Comparison of ENCODE assay signal across 24 cellular contexts in genomic region chr4:89363786-89364185, GRCh38. TPM values are rescaled to one million over a fixed set of nuclear protein-coding genes. Genes with fewer than 3 reads are reported as not detected.
DNase-seq lines count a peak whose midpoint lies in the region; ATAC-seq, FAIRE-seq and TF ChIP-seq lines count a peak whose summit lies in the region.
"Had no signal": no experiment of that assay in that cellular context is flagged by ENCODE, and none has a peak within 500 bp of the region (broad histone marks: within the 10 kb centered on the region; RNA-seq: fewer than 3 reads in every experiment).

No MANE protein-coding gene starts in this region.

- H3K4me1 ChIP-seq in H9 (ENCODE audit: insufficient read depth, low read length) = no peaks in the 10 kb centered on the region
- H3K4me1 ChIP-seq: SJSA1 had no signal

- no peak for ATAC-seq in activated CD4-positive, alpha-beta T cell treated with anti-CD3 and anti-CD28 coated beads for 36 hours
- ATAC-seq in WTC11 = peak; percentile 75
- ATAC-seq in HG03342 (IDR thresholded peaks at IDR 0.05; ENCODE audit: unreplicated experiment) = no peak
- ATAC-seq in HG02981 (IDR thresholded peaks at IDR 0.05; ENCODE audit: unreplicated experiment) = no peak
- ATAC-seq: T-cell had no signal

- CTCF ChIA-PET in activated CD4-positive, alpha-beta T cell treated with anti-CD3 and anti-CD28 coated beads for 36 hours (lab: Charles Lee) = no interaction called here
- CTCF ChIA-PET in WTC11 (lab: Charles Lee) = no interaction called here

- no peaks in the 10 kb centered on the region for H3K79me1 ChIP-seq in H9 (ENCODE audit: insufficient read depth, low read depth, low read length, poor library complexity, severe bottlenecking)

- H3K9me3 ChIP-seq in H9 (ENCODE audit: control insufficient read depth, low read depth, low read length) = no peaks in the 10 kb centered on the region
- H3K9me3 ChIP-seq: SJSA1 had no signal

- H3T11ph ChIP-seq in H9 (ENCODE audit: low read length) = no peak overlapping the region

- no peak overlapping the region for H2BK15ac ChIP-seq in H9 (ENCODE audit: low read depth, low read length)

- H3K23ac ChIP-seq in H9 (ENCODE audit: insufficient read length, low read depth, low read length) = no peak overlapping the region

- H3K36me3 Mint-ChIP-seq in activated CD4-positive, alpha-beta T cell treated with anti-CD3 and anti-CD28 coated beads for 36 hours (ENCODE audit: low read depth) = no peaks in the 10 kb centered on the region
- H3K36me3 Mint-ChIP-seq in H9 (ENCODE audit: insufficient read depth in 1 of 3, low read depth in 3 of 3) (no peaks in the 10 kb centered on the region), WTC11 (no peaks in the 10 kb centered on the region)
- H3K36me3 Mint-ChIP-seq: T-cell had no signal

- H3K27me3 ChIP-seq in H9 (ENCODE audit: insufficient read depth, low read length) = no peaks in the 10 kb centered on the region
- H3K27me3 ChIP-seq: SJSA1 had no signal

- intact Hi-C loops in activated CD4-positive, alpha-beta T cell treated with anti-CD3 and anti-CD28 coated beads for 36 hours (cut with DNase I, micrococcal nuclease) = no loop called here

- no peak overlapping the region for H3K27ac ChIP-seq in H9 (ENCODE audit: insufficient read length, low read depth, low read length)
- H3K27ac ChIP-seq: KMS-11, SJSA1 had no signal

- H3K18ac ChIP-seq in H9 (ENCODE audit: insufficient read length, low read depth, low read length) = no peak overlapping the region

- H3K79me2 ChIP-seq in H9 (ENCODE audit: insufficient read depth, low read length) = no peaks in the 10 kb centered on the region

- H3K4me2 ChIP-seq in H9 (ENCODE audit: insufficient read depth, insufficient read length, low read length) = no peak overlapping the region
- H3K4me2 ChIP-seq: KMS-11 had no signal

- H2BK12ac ChIP-seq in H9 (ENCODE audit: insufficient read length, low read depth, low read length) = no peak overlapping the region

- no peak overlapping the region for H3K9ac ChIP-seq in H9 (ENCODE audit: extremely low read depth, insufficient read length, low read length)
- H3K9ac ChIP-seq: KMS-11 had no signal

- H3K4me1 Mint-ChIP-seq in activated CD4-positive, alpha-beta T cell treated with anti-CD3 and anti-CD28 coated beads for 36 hours = peaks cover 16% of the 10 kb centered on the region
- H3K4me1 Mint-ChIP-seq in H9 (no peaks in the 10 kb centered on the region), WTC11 (no peaks in the 10 kb centered on the region)
- H3K4me1 Mint-ChIP-seq: IgD-negative memory B cell had no signal

- DNase-seq in activated CD4-positive, alpha-beta T cell treated with anti-CD3 and anti-CD28 coated beads for 36 hours = peak; percentile 9
- DNase-seq in activated CD4-positive, alpha-beta T cell treated with anti-CD3 and anti-CD28 coated beads, Interleukin-2, amount 50 U/mL, for 4 hours = no peak
- DNase-seq in H9 = peak; percentile 28
- no peak for DNase-seq in WTC11 (ENCODE audit: low spot score)
- peak; percentile 7 for DNase-seq in urothelium cell line (ENCODE audit: low spot score)
- no peak for DNase-seq in stimulated activated CD4-positive, alpha-beta T cell treated with anti-CD3 and anti-CD28 coated beads, Interleukin-1b, Interleukin-23, amount 100 ng/mL, for 48 hours
- DNase-seq: 8988T, ACHN, Calu3, NCI-H1092, NCI-H1417 treated with DMSO at 0.1 percent for 48 hours, NCI-H187, NCI-H446 treated with DMSO at 0.1 percent for 48 hours, NCI-H526 treated with DMSO at 0.1 percent for 48 hours, Right ventricle myocardium superior, RPMI8226, T-cell had no signal

- H4K5ac ChIP-seq in H9 (ENCODE audit: insufficient read length, low read depth, low read length) = no peak overlapping the region

- POLR2A ChIA-PET in activated CD4-positive, alpha-beta T cell treated with anti-CD3 and anti-CD28 coated beads for 36 hours (lab: Charles Lee) = no interaction called here
- POLR2A ChIA-PET in WTC11 (lab: Charles Lee) = no interaction called here

- no peak overlapping the region for H2AFZ ChIP-seq in H9 (ENCODE audit: low read length)

- H2BK120ac ChIP-seq in H9 (ENCODE audit: low read depth, low read length, poor library complexity, severe bottlenecking) = no peak overlapping the region

- H2BK20ac ChIP-seq in H9 (ENCODE audit: low read depth, low read length, poor library complexity, severe bottlenecking) = no peak overlapping the region

- H3K27me3 Mint-ChIP-seq in activated CD4-positive, alpha-beta T cell treated with anti-CD3 and anti-CD28 coated beads for 36 hours = no peaks in the 10 kb centered on the region
- H3K27me3 Mint-ChIP-seq in H9 (ENCODE audit: low read depth) (peaks cover 5% of the 10 kb centered on the region), WTC11 (ENCODE audit: low read depth) (peaks cover 2% of the 10 kb centered on the region; the same call in 1 of the 2 replicates)

- H3K9me3 Mint-ChIP-seq in activated CD4-positive, alpha-beta T cell treated with anti-CD3 and anti-CD28 coated beads for 36 hours (ENCODE audit: low read depth) = peaks cover 6% of the 10 kb centered on the region
- no peaks in the 10 kb centered on the region for H3K9me3 Mint-ChIP-seq in H9
- peaks cover 5% of the 10 kb centered on the region for H3K9me3 Mint-ChIP-seq in WTC11

- H3K4ac ChIP-seq in H9 (ENCODE audit: low read depth, low read length) = no peak overlapping the region

- no peaks in the 10 kb centered on the region for H4K20me1 ChIP-seq in H9 (ENCODE audit: control insufficient read depth, insufficient read depth, insufficient read length)

- no peak overlapping the region for H2AK5ac ChIP-seq in H9 (ENCODE audit: insufficient read length, low read length)

- no peak overlapping the region for H3K56ac ChIP-seq in H9 (ENCODE audit: insufficient read length, low read depth, low read length)

- H3K27ac Mint-ChIP-seq in activated CD4-positive, alpha-beta T cell treated with anti-CD3 and anti-CD28 coated beads for 36 hours = no peak overlapping the region
- H3K27ac Mint-ChIP-seq in H9 = no peak overlapping the region
- H3K27ac Mint-ChIP-seq in WTC11 = no peak overlapping the region
- H3K27ac Mint-ChIP-seq: IgD-negative memory B cell, T-cell had no signal

- no peak overlapping the region for H4K8ac ChIP-seq in H9 (replicated peaks; ENCODE audit: insufficient read length, low read depth, low read length)

- H3K14ac ChIP-seq in H9 (ENCODE audit: insufficient read depth, low read length) = no peak overlapping the region

- TF ChIP-seq CTCF in H9 (conservative IDR thresholded peaks at IDR 0.05) = no peak
- no peak for TF ChIP-seq CTCF in WTC11 (IDR thresholded peaks at IDR 0.05)

- H3K23me2 ChIP-seq in H9 (ENCODE audit: insufficient read length, low read depth, low read length, poor library complexity, severe bottlenecking) = no peaks in the 10 kb centered on the region

- no peak overlapping the region for H3K4me3 Mint-ChIP-seq in activated CD4-positive, alpha-beta T cell treated with anti-CD3 and anti-CD28 coated beads for 36 hours
- H3K4me3 Mint-ChIP-seq in H9 = no peak overlapping the region
- no peak overlapping the region for H3K4me3 Mint-ChIP-seq in WTC11
- H3K4me3 Mint-ChIP-seq: IgD-negative memory B cell, T-cell had no signal

- H2BK5ac ChIP-seq in H9 (ENCODE audit: insufficient read length, low read length) = no peak overlapping the region

- H4K91ac ChIP-seq in H9 (ENCODE audit: insufficient read length, low read depth, low read length) = no peak overlapping the region

- FAIRE-seq in urothelium cell line (lab: Jason Lieb, UNC) = no peak
- FAIRE-seq: G401.6, H54 had no signal

- WGBS in H9 (ENCODE audit: extremely low coverage, insufficient read length, low lambda C conversion rate) = no CpG with 5 or more reads among the region's 7 CpGs

TF ChIP-seq in WTC11, 78 proteins besides CTCF, POLR2A, EP300 and RAD21 (continues in another document):
- TF ChIP-seq EMX1 (CRISPR knock-in tag; IDR thresholded peaks at IDR 0.05) (no peak), ARID4B (CRISPR knock-in tag; IDR thresholded peaks at IDR 0.05; ENCODE audit: borderline replicate concordance) (no peak)

RNA-seq across cellular contexts. Expression of gene GPRIN3, which starts 56.2 kb away (rescaled TPM):
- 10 to 100 TPM; 10.5 to 12.2 TPM for total RNA-seq in activated CD4-positive, alpha-beta T cell treated with anti-CD3 and anti-CD28 coated beads for 36 hours
- 0.48 and 0.53 TPM in 2 replicates for total RNA-seq in H9 (2021)
- 1.5 to 2.0 TPM (median 1.5 TPM) in 3 replicates for total RNA-seq in WTC11 (2021)
- total RNA-seq: SJSA1 had no signal

Comparison
In these comparisons a context has a peak if more than half of its experiments do, and no peak if none do; other contexts are left out.
1. DNase-seq: peak in activated CD4-positive, alpha-beta T cell treated with anti-CD3 and anti-CD28 coated beads for 36 hours (single experiment), H9 (single experiment) and urothelium cell line (single experiment); none in activated CD4-positive, alpha-beta T cell treated with anti-CD3 and anti-CD28 coated beads, Interleukin-2, amount 50 U/mL, for 4 hours (0 of 2), WTC11 (single experiment) and stimulated activated CD4-positive, alpha-beta T cell treated with anti-CD3 and anti-CD28 coated beads, Interleukin-1b, Interleukin-23, amount 100 ng/mL, for 48 hours (single experiment).